ENCODE assay signal across 1 cellular context in genomic region chr12:103829092-103829491, GRCh38.
TF ChIP-seq lines count a peak whose summit lies in the region.

No MANE protein-coding gene starts in this region.

TF ChIP-seq in SK-N-SH treated with all-trans-retinoic acid at 6 μM for 48 hours, 23 proteins besides CTCF, POLR2A, EP300 and RAD21 (continued from another document):
- TF ChIP-seq POU6F1 (CRISPR knock-in tag; IDR thresholded peaks at IDR 0.05; ENCODE audit: borderline replicate concordance, low read depth) (no peak), GLIS3 (CRISPR knock-in tag; IDR thresholded peaks at IDR 0.05) (no peak), CSRNP3 (CRISPR knock-in tag; IDR thresholded peaks at IDR 0.05) (no peak), ARNTL (CRISPR knock-in tag; IDR thresholded peaks at IDR 0.05; ENCODE audit: borderline replicate concordance, low read depth) (no peak)
